12 cellular contexts compared by ENCODE assay signal in the genomic region with DNA sequence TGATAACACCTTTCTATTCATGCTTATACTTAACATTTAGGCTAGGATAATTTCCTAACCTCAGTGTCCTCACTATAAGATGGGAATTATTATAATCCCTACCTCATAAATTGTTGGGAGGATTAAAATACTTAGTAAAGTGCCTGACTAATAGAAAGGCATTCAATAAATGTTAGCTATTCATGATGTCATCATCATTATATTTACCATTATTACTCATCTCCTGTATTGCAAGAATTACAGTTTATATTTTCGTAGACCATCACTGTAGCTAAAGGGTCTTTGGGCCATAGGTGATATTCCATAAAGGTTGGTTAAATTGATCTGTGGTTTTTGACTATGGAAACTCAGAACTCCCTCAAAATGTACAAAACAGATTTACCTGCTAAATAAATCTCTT. TPM values are rescaled to one million over a fixed set of nuclear protein-coding genes. Genes with fewer than 3 reads are reported as not detected.
DNase-seq lines count a peak whose midpoint lies in the region; ATAC-seq, FAIRE-seq and TF ChIP-seq lines count a peak whose summit lies in the region.
"Not testable (repeated sequence)": the region's sequence is repeated elsewhere in the genome, so short reads cannot be mapped to it uniquely, and the experiment has no call there.
"Had no signal": no experiment of that assay in that cellular context is flagged by ENCODE, and none has a peak within 500 bp of the region (broad histone marks: within the 10 kb centered on the region; RNA-seq: fewer than 3 reads in every experiment).

No MANE protein-coding gene starts in this region.

- H3K4me1 ChIP-seq in fibroblast of lung (ENCODE audit: control insufficient read depth, extremely low read depth, insufficient read depth, low read length); HepG2 (ENCODE audit: insufficient read depth, low read length): not testable (repeated sequence)

- CTCF ChIA-PET in HepG2 (lab: Yijun Ruan, JAX; ENCODE audit: low intra/inter-chr PET ratio, low total read pairs), result not testable (repeated sequence)

- H3K4me2 ChIP-seq in fibroblast of lung (ENCODE audit: extremely low read depth, insufficient read depth, low read length); HepG2 (ENCODE audit: low read depth, low read length): not testable (repeated sequence)

- H3K79me2 ChIP-seq in fibroblast of lung (ENCODE audit: control insufficient read depth, insufficient read depth, low read length); HepG2 (ENCODE audit: insufficient read depth, low read length): not testable (repeated sequence)

- TF ChIP-seq RAD21 in HepG2 (CRISPR knock-in tag; IDR thresholded peaks at IDR 0.05), result not testable (repeated sequence)

- H3K27me3 ChIP-seq in fibroblast of lung (ENCODE audit: control insufficient read depth, insufficient read depth, low read length); HepG2 (ENCODE audit: control insufficient read depth in 1 of 2, insufficient read depth in 2 of 2, low read length in 2 of 2): not testable (repeated sequence)

- H3K4me3 Mint-ChIP-seq in HFFc6, result not testable (repeated sequence)

- intact Hi-C loops in HepG2 (cut with micrococcal nuclease; ENCODE audit: unreplicated experiment), result not testable (repeated sequence)

- BruUV-seq in HepG2 (replicated peaks; lab: Mats Ljungman, UMichigan), result not testable (repeated sequence)

- not testable (repeated sequence) for H3K36me3 ChIP-seq in fibroblast of lung (ENCODE audit: control insufficient read depth, insufficient read depth, low read length); HepG2 (replicated peaks in 1 of 2; ENCODE audit: control insufficient read depth in 1 of 2, insufficient read depth in 2 of 2, low read length in 2 of 2)

- H4K20me1 ChIP-seq in fibroblast of lung (ENCODE audit: control insufficient read depth, extremely low read depth, insufficient read depth, low read length); HepG2 (ENCODE audit: insufficient read depth, low read length): not testable (repeated sequence)

- H3K9ac ChIP-seq in fibroblast of lung (ENCODE audit: insufficient read depth, low read length); HepG2 (ENCODE audit: insufficient read depth, low read depth, low read length): not testable (repeated sequence)

- TF ChIP-seq EP300 in HepG2 (IDR thresholded peaks at IDR 0.05; ENCODE audit: low read depth in 2 of 2, low read length in 2 of 2); HepG2 (CRISPR knock-in tag; IDR thresholded peaks at IDR 0.05; ENCODE audit: borderline replicate concordance): not testable (repeated sequence)

- POLR2A ChIA-PET in HepG2 (lab: Yijun Ruan, JAX), result not testable (repeated sequence)

- H2AFZ ChIP-seq in fibroblast of lung (ENCODE audit: low read length); HepG2 (ENCODE audit: low read length): not testable (repeated sequence)

- not testable (repeated sequence) for H3K27me3 Mint-ChIP-seq in HFFc6 (ENCODE audit: insufficient read depth)

- FAIRE-seq in HepG2 (lab: Jason Lieb, UNC), result not testable (repeated sequence)

- peaks cover 44% of the 10 kb centered on the region for H3K4me1 Mint-ChIP-seq in HFFc6 (ENCODE audit: low read depth)

- not testable (repeated sequence) for H3K27ac Mint-ChIP-seq in HFFc6

- H3K27ac ChIP-seq in fibroblast of lung (ENCODE audit: insufficient read depth, low read length); HepG2 (ENCODE audit: extremely low read length, insufficient read depth, low read length): not testable (repeated sequence)

- peak; percentile 35 for DNase-seq in EH (ENCODE audit: low read depth)
- DNase-seq in HFFc6, result peak; percentile 11
- DNase-seq in NCI-H226, result peak; percentile 7
- DNase-seq in choroid plexus epithelial cell (ENCODE audit: low read depth), result peak; percentile 28
- DNase-seq in fibroblast of lung (ENCODE audit: low read depth in 2 of 2), result peak; percentile 22 to 48
- DNase-seq in HepG2 (ENCODE audit: low spot score), result not testable (repeated sequence)

- TF ChIP-seq CTCF in HFFc6 (IDR thresholded peaks at IDR 0.05); choroid plexus epithelial cell (conservative IDR thresholded peaks at IDR 0.05; ENCODE audit: low read depth, low read length); fibroblast of lung (conservative IDR thresholded peaks at IDR 0.05 in 1 of 2, IDR thresholded peaks at IDR 0.05 in 1 of 2; ENCODE audit: low read depth in 1 of 2, low read length in 2 of 2); HepG2 (CRISPR knock-in tag; IDR thresholded peaks at IDR 0.05): not testable (repeated sequence)

- H3K4me3 ChIP-seq in choroid plexus epithelial cell (ENCODE audit: low read depth, low read length); fibroblast of lung (replicated peaks in 1 of 4; ENCODE audit: control extremely low read depth in 1 of 4, insufficient read depth in 1 of 4, low read depth in 3 of 4, low read length in 4 of 4); HepG2 (replicated peaks in 1 of 3; ENCODE audit: insufficient read depth in 1 of 3, low read depth in 2 of 3, low read length in 3 of 3): not testable (repeated sequence)

- not testable (repeated sequence) for ATAC-seq in SK-N-SH treated with all-trans-retinoic acid at 6 μM for 48 hours, HepG2

- H3K9me3 Mint-ChIP-seq in HFFc6, result not testable (repeated sequence)

- not testable (repeated sequence) for H3K36me3 Mint-ChIP-seq in HFFc6 (ENCODE audit: low read depth)

- in situ Hi-C loops in HepG2 (cut with HindIII; ENCODE audit: extremely low pct_ligation_motif_present, low pct_unique_long_range_greater_than_20kb), result not testable (repeated sequence)

- 0% methylated on average over 1 of the region's 1 CpG for WGBS in HepG2 (ENCODE audit: low lambda C conversion rate)

- TF ChIP-seq POLR2A in HepG2 (IDR thresholded peaks at IDR 0.05; ENCODE audit: insufficient read depth in 1 of 2, low read depth in 2 of 2, low read length in 2 of 2), result not testable (repeated sequence)

- not testable (repeated sequence) for H3K9me3 ChIP-seq in fibroblast of lung (ENCODE audit: control insufficient read depth, insufficient read depth, low read depth, low read length); HepG2 (ENCODE audit: low read length)

TF ChIP-seq in SK-N-SH treated with all-trans-retinoic acid at 6 μM for 48 hours, 23 proteins besides CTCF, POLR2A, EP300 and RAD21:
- peak; percentile 22; the same call in 1 of the 2 replicates for TF ChIP-seq ISL1 (CRISPR knock-in tag; IDR thresholded peaks at IDR 0.05)

TF ChIP-seq in HepG2, 621 proteins besides CTCF, POLR2A, EP300 and RAD21:
- TF ChIP-seq CREB1 (IDR thresholded peaks at IDR 0.05), result peak; percentile 23; the same call in 1 of the 2 replicates
- not testable (repeated sequence) for TF ChIP-seq CREB1, ATF7 (CRISPR knock-in tag; IDR thresholded peaks at IDR 0.05)
- peak; percentile 71 for TF ChIP-seq ATF7 (IDR thresholded peaks at IDR 0.05)

RNA-seq across cellular contexts. Expression of gene FOXD4L6, which starts 50.9 kb away (rescaled TPM):
- not detected for total RNA-seq in HFFc6 (2021; fragmentation: NEBNext Ultra II Directional; extraction: Animal tissue kit (Norgen Biotek cat#: 25700))
- not detected in 2 replicates for total RNA-seq in fibroblast of lung
- polyA plus RNA-seq in fibroblast of lung, result not detected in 2 replicates
- not detected in 2 replicates for polyA plus RNA-seq in fibroblast of lung (2012)
- not detected in 2 replicates for polyA minus RNA-seq in fibroblast of lung (ENCODE audit: low replicate concordance)
- 0.11 TPM in 1 of 2 replicates, not detected in the other for total RNA-seq in HepG2 (2016; rRNA removed; fragmentation: Illumina TruSeq; extraction: Trizol)
- 0.20 TPM in 1 of 2 replicates, not detected in the other for total RNA-seq in HepG2 (2016; cell fraction: cytosol; rRNA removed; fragmentation: Illumina TruSeq; extraction: Trizol; ENCODE audit: low read depth)
- not detected in 2 replicates for total RNA-seq in HepG2 (2016; cell fraction: insoluble cytoplasmic fraction; rRNA removed; fragmentation: Illumina TruSeq; extraction: Trizol)
- total RNA-seq in HepG2 (2016; cell fraction: membrane; rRNA removed; fragmentation: Illumina TruSeq; extraction: Trizol), result not detected in 2 replicates
- total RNA-seq in HepG2 (2016; cell fraction: nucleus; rRNA removed; fragmentation: Illumina TruSeq; extraction: Trizol), result 0.44 TPM in 1 of 2 replicates, not detected in the other
- 0.13 TPM in 1 of 2 replicates, not detected in the other for polyA plus RNA-seq in HepG2 (2011; rRNA removed)
- polyA plus RNA-seq in HepG2 (2011; cell fraction: cytosol; rRNA removed), result 0.05 TPM in 1 of 2 replicates, not detected in the other
- 0.66 and 0.82 TPM in 2 replicates for polyA plus RNA-seq in HepG2 (2011; cell fraction: nucleus; rRNA removed)
- polyA plus RNA-seq in HepG2 (2012), result not detected in 2 replicates
- 0.15 TPM in 1 of 2 replicates, not detected in the other for polyA plus RNA-seq in HepG2 (2016; cell fraction: cytosol; fragmentation: Illumina TruSeq; extraction: Trizol; ENCODE audit: low read depth)
- not detected in 2 replicates for polyA plus RNA-seq in HepG2 (2016; cell fraction: insoluble cytoplasmic fraction; fragmentation: Illumina TruSeq; extraction: Trizol; ENCODE audit: low read depth)
- polyA plus RNA-seq in HepG2 (2016; cell fraction: membrane; fragmentation: Illumina TruSeq; extraction: Trizol; ENCODE audit: low read depth), result 0.13 TPM in 1 of 2 replicates, not detected in the other
- polyA plus RNA-seq in HepG2 (2016; cell fraction: nucleus; fragmentation: Illumina TruSeq; extraction: Trizol; ENCODE audit: insufficient read depth, low read depth), result 0.44 TPM in 1 of 2 replicates, not detected in the other
- 0.12 and 0.62 TPM in 2 replicates for polyA minus RNA-seq in HepG2 (2011; rRNA and poly(A)+ RNA removed; ENCODE audit: low replicate concordance)
- not detected in 2 replicates for polyA minus RNA-seq in HepG2 (2011; cell fraction: cytosol; rRNA and poly(A)+ RNA removed)
- polyA minus RNA-seq in HepG2 (2011; cell fraction: nucleus; rRNA and poly(A)+ RNA removed), result 1.0 and 1.6 TPM in 2 replicates
- total RNA-seq: A172; CD4-positive, alpha-beta T cell; K562; SK-MEL-5 had no signal
- polyA plus RNA-seq: AG04450, K562 had no signal
